ENCODE assay signal across 8 cellular contexts in the genomic region with DNA sequence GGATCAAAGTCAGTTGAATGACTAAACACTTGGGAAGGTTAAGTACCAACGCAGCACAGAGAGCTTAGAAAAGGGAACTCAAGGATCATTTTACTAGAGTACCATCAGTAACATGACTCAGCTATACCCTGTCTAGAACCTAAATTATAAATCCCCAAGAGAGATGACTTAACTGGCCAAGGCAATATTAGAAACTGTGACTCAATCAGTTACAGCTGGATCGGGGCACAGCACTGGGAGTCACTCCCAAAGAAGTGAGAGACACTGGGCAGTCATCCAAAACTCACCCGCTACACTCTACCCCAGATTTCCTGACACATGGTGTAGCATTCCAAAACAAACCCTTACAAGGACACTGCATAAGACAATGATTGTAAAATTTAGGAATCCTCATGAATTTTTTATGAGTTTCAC. TPM values are rescaled to one million over a fixed set of nuclear protein-coding genes. Genes with fewer than 3 reads are reported as not detected.
A peak's percentile ranks its signal among the peaks of the same experiment; 100 is the strongest.
DNase-seq lines count a peak whose midpoint lies in the region; ATAC-seq and TF ChIP-seq lines count a peak whose summit lies in the region.

No MANE protein-coding gene starts in this region.

- no peaks in the 10 kb centered on the region; the same call in 1 of the 2 replicates for H3K36me3 ChIP-seq in BJ (ENCODE audit: control insufficient read depth, insufficient read depth, low read length)
- peaks cover 17% of the 10 kb centered on the region for H3K36me3 ChIP-seq in GM23248 (ENCODE audit: low read depth)
- H3K36me3 ChIP-seq in testis (ENCODE audit: low read depth, missing control alignments): no peaks in the 10 kb centered on the region
- peaks cover 14 to 83% of the 10 kb centered on the region in 2 donors for H3K36me3 ChIP-seq in neuronal stem cell (replicated peaks in 1 of 2; ENCODE audit: control insufficient read depth in 2 of 2, insufficient read depth in 2 of 2, low read length in 2 of 2)

- in situ Hi-C loops in GM23248 (cut with MboI): no loop called here

- H4K8ac ChIP-seq in neuronal stem cell (ENCODE audit: low read depth, low read length): no peak overlapping the region

- H3K4me1 ChIP-seq in GM23248 (ENCODE audit: insufficient read depth): peaks cover 58% of the 10 kb centered on the region
- H3K4me1 ChIP-seq in testis: peaks cover 22% of the 10 kb centered on the region
- peaks cover 0 to 1% of the 10 kb centered on the region in 2 donors for H3K4me1 ChIP-seq in neuronal stem cell (ENCODE audit: control insufficient read depth in 2 of 2, insufficient read depth in 1 of 2, low read depth in 1 of 2, low read length in 2 of 2)

- no peak overlapping the region for H2BK12ac ChIP-seq in neuronal stem cell (ENCODE audit: low read length)

- H3K79me1 ChIP-seq in neuronal stem cell (ENCODE audit: low read depth, low read length): no peaks in the 10 kb centered on the region

- intact Hi-C loops in testis (cut with DNase I; ENCODE audit: low total_unique reads): no loop called here

- H2BK5ac ChIP-seq in neuronal stem cell (ENCODE audit: low read length): no peak overlapping the region

- H3K4me3 ChIP-seq in BJ (ENCODE audit: low read depth, low read length) (no peak overlapping the region), GM23248 (peak overlapping the region; percentile 54), testis (no peak overlapping the region), neuronal stem cell (ENCODE audit: low read length in 2 of 2) (no peak overlapping the region)

- H3K9me3 ChIP-seq in GM23248 (ENCODE audit: low read depth) (no peaks in the 10 kb centered on the region), testis (no peaks in the 10 kb centered on the region), neuronal stem cell (replicated peaks in 1 of 2; ENCODE audit: control insufficient read depth in 2 of 2, insufficient read depth in 1 of 2, low read depth in 1 of 2, low read length in 2 of 2) (no peaks in the 10 kb centered on the region)

- no peaks in the 10 kb centered on the region for H3K9me2 ChIP-seq in GM23248 (ENCODE audit: insufficient read depth)

- no peak overlapping the region for H3K14ac ChIP-seq in neuronal stem cell (ENCODE audit: low read length)

- peak; percentile 97 for ATAC-seq in left lobe of liver

- peak overlapping the region; percentile 88 for H3K4me2 ChIP-seq in GM23248 (ENCODE audit: unreplicated experiment)
- no peak overlapping the region for H3K4me2 ChIP-seq in neuronal stem cell (ENCODE audit: insufficient read depth, low read length, poor library complexity, severe bottlenecking)

- TF ChIP-seq POLR2A in testis (IDR thresholded peaks at IDR 0.05): no peak

- no peak overlapping the region for H2BK120ac ChIP-seq in neuronal stem cell (ENCODE audit: low read depth, low read length)

- H3K27ac ChIP-seq in GM23248 (peak overlapping the region; percentile 96), testis (peak overlapping the region in 1 of 2 donors; percentile 46), neuronal stem cell (replicated peaks; ENCODE audit: low read length) (no peak overlapping the region)

- no peak overlapping the region for H4K91ac ChIP-seq in neuronal stem cell (ENCODE audit: low read depth, low read length, poor library complexity)

- H3F3A ChIP-seq in GM23248 (ENCODE audit: insufficient read depth): peaks cover 57% of the 10 kb centered on the region

- TF ChIP-seq CTCF in BJ (IDR thresholded peaks at IDR 0.05; ENCODE audit: insufficient read depth, low read depth, low read length): no peak
- TF ChIP-seq CTCF in testis (IDR thresholded peaks at IDR 0.05): no peak

- H2BK15ac ChIP-seq in neuronal stem cell (ENCODE audit: low read length): no peak overlapping the region

- no peak overlapping the region for H3K23ac ChIP-seq in neuronal stem cell (ENCODE audit: low read depth, low read length, poor library complexity)

- H3K9ac ChIP-seq in GM23248 (peak overlapping the region; percentile 83), neuronal stem cell (ENCODE audit: low read depth, low read length, poor library complexity) (no peak overlapping the region)

- H3K79me2 ChIP-seq in GM23248 (ENCODE audit: insufficient read depth): peaks cover 94% of the 10 kb centered on the region

- H4K20me1 ChIP-seq in GM23248 (ENCODE audit: insufficient read depth): no peaks in the 10 kb centered on the region

- H3K18ac ChIP-seq in neuronal stem cell (ENCODE audit: low read length): no peak overlapping the region

- no peak overlapping the region for H2AFZ ChIP-seq in GM23248
- no peak overlapping the region for H2AFZ ChIP-seq in neuronal stem cell (ENCODE audit: low read length)

- POLR2A ChIA-PET in BJ (lab: Charles Lee): interaction anchor here (1.5 kb wide), 1 partner anchor 18 kb away, joined by 3 read pairs; the partner anchor contains the start of gene IWS1

- H3K27me3 ChIP-seq in BJ (ENCODE audit: control insufficient read depth, insufficient read depth, low read length) (no peaks in the 10 kb centered on the region), GM23248 (replicated peaks; ENCODE audit: insufficient read depth) (no peaks in the 10 kb centered on the region), testis (no peaks in the 10 kb centered on the region), neuronal stem cell (ENCODE audit: control insufficient read depth in 3 of 3, insufficient read depth in 3 of 3, low read depth in 1 of 3, low read length in 3 of 3) (no peaks in the 10 kb centered on the region)

- peak; percentile 99 for DNase-seq in BJ (ENCODE audit: low read depth)
- DNase-seq in GM23248: peak; percentile 100
- peak; percentile 75 to 85 for DNase-seq in NOMO-1 (lab: John Stamatoyannopoulos, UW; ENCODE audit: unreplicated experiment in 2 of 2)
- DNase-seq in cerebellum (ENCODE audit: low spot score): peak; percentile 37
- DNase-seq in left lobe of liver (ENCODE audit: low spot score): peak; percentile 77
- DNase-seq in testis: peak; percentile 71
- no peak for DNase-seq in stimulated activated CD4-positive, alpha-beta T cell treated with anti-CD3 and anti-CD28 coated beads, Interleukin-15, amount 100 ng/mL, for 24 hours
- no peak for DNase-seq in neuronal stem cell (ENCODE audit: low spot score)

- no peak overlapping the region for H2AK5ac ChIP-seq in neuronal stem cell (ENCODE audit: low read depth, low read length)

- CTCF ChIA-PET in BJ (lab: Yijun Ruan, JAX): interaction anchor here (0.8 to 1.8 kb wide), 4 partner anchors 13 to 187 kb away, joined by 3 to 4 read pairs (median 3); no protein-coding TSS in a partner anchor

- 0% methylated on average over 3 of the region's 3 CpGs for WGBS in GM23248 (ENCODE audit: low coverage in 1 of 2, low lambda C conversion rate in 2 of 2, missing lambda C conversion rate in 2 of 2), 2 experiments
- WGBS in testis, 2 donors: 22 to 36% methylated on average over 3 of the region's 3 CpGs
- WGBS in neuronal stem cell (ENCODE audit: extremely low coverage in 2 of 2, insufficient read length in 2 of 2, insufficient replicate concordance in 1 of 2), 2 donors: no CpG with 5 or more reads among the region's 3 CpGs

- H3K4ac ChIP-seq in neuronal stem cell (ENCODE audit: low read length): no peak overlapping the region

RNA-seq across cellular contexts. Expression of gene IWS1, which starts 17.7 kb away (rescaled TPM):
- polyA plus RNA-seq in BJ (2011; rRNA removed): 23.9 and 33.8 TPM in 2 replicates
- polyA minus RNA-seq in BJ (2011; rRNA and poly(A)+ RNA removed): 10.0 TPM in 2 replicates
- 23.3 and 32.4 TPM in 2 replicates for total RNA-seq in GM23248 (2014; rRNA removed; shearing (Covaris generic))
- polyA plus RNA-seq in GM23248 (2016; fragmentation: Nextera tagmentation; extraction: Ambion mirVana): 41.1 and 42.4 TPM in 2 replicates
- total RNA-seq in cerebellum: 26.6 TPM
- 19.1 TPM for total RNA-seq in left lobe of liver
- total RNA-seq in testis: 10 to 100 TPM; 39.6 to 52.7 TPM
- 33.7 TPM for polyA plus RNA-seq in testis (ENCODE audit: insufficient read depth, low read depth, low replicate concordance)
- polyA plus RNA-seq in neuronal stem cell (2013, experiment 1 of 2): 54.0 TPM
- 53.1 TPM for polyA plus RNA-seq in neuronal stem cell (2013, experiment 2 of 2)

RNA-seq across cellular contexts. Expression of gene MYO7B, which starts 26.9 kb away (rescaled TPM):
- polyA plus RNA-seq in BJ (2011; rRNA removed) (0.07 and 0.36 TPM in 2 replicates), GM23248 (2016; fragmentation: Nextera tagmentation; extraction: Ambion mirVana) (not detected in 2 replicates), testis (ENCODE audit: insufficient read depth, low read depth, low replicate concordance) (4.2 TPM)
- polyA minus RNA-seq in BJ (2011; rRNA and poly(A)+ RNA removed): 0.19 and 0.31 TPM in 2 replicates
- total RNA-seq in GM23248 (2014; rRNA removed; shearing (Covaris generic)): under 0.01 TPM in 1 of 2 replicates, not detected in the other
- total RNA-seq in cerebellum (0.27 TPM), left lobe of liver (0.63 TPM), testis (1 to 10 TPM; 3.6 to 5.6 TPM)
- polyA plus RNA-seq in neuronal stem cell (2013, experiment 1 of 2): not detected
- polyA plus RNA-seq in neuronal stem cell (2013, experiment 2 of 2): 0.03 TPM

Comparison
In these comparisons a context has a peak if more than half of its experiments do, and no peak if none do; other contexts are left out.
1. DNase-seq: peak in BJ (single experiment), GM23248 (single experiment), NOMO-1 (2 of 2), cerebellum (single experiment), left lobe of liver (single experiment) and testis (single experiment); none in stimulated activated CD4-positive, alpha-beta T cell treated with anti-CD3 and anti-CD28 coated beads, Interleukin-15, amount 100 ng/mL, for 24 hours (single experiment) and neuronal stem cell (single experiment).